ENCODE assay signal across 1 cellular context in the genomic region with DNA sequence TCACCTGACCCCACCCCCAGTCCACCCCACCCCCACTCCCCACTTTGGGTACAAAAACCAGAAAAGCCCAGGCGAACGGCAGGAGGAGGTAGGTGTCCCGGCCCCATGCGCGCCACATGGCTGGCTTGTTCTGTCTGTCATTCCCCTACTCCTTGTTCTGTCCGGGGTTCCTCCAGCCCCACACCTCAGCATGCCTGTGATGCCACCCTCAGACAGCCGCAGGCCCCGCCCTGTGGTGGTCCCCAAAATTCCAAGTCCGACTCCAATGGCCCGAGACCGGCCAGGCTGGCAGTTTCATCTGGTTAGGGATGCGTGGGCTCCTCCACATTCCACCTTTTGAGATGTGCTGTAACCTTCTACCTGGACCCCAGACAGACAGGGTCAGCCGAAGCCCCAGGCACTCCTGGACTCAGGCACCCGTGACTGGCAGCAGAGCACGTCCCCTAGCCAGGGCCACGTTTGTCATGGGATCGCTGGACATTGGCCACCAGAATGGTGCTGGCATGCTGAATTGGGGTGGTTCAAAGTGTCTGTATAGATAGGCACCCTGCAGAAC.
TF ChIP-seq lines count a peak whose summit lies in the region.

No MANE protein-coding gene starts in this region.

TF ChIP-seq in H1, 55 proteins besides CTCF, POLR2A, EP300 and RAD21:
- TF ChIP-seq SP1 (IDR thresholded peaks at IDR 0.05; ENCODE audit: low read depth, low read length): no peak
- TF ChIP-seq, protein P1, sequence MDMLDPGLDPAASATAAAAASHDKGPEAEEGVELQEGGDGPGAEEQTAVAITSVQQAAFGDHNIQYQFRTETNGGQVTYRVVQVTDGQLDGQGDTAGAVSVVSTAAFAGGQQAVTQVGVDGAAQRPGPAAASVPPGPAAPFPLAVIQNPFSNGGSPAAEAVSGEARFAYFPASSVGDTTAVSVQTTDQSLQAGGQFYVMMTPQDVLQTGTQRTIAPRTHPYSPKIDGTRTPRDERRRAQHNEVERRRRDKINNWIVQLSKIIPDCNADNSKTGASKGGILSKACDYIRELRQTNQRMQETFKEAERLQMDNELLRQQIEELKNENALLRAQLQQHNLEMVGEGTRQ (IDR thresholded peaks at IDR 0.05; ENCODE audit: low read length): no peak
- no peak for TF ChIP-seq HDAC2 (IDR thresholded peaks at IDR 0.05; ENCODE audit: borderline replicate concordance in 1 of 2, low read depth in 2 of 2, low read length in 2 of 2)
- TF ChIP-seq PHF8 (conservative IDR thresholded peaks at IDR 0.05; ENCODE audit: low read depth, low read length): no peak
- TF ChIP-seq HDAC6 (IDR thresholded peaks at IDR 0.05; ENCODE audit: low read depth, low read length): no peak
- TF ChIP-seq CREB1 (IDR thresholded peaks at IDR 0.05): no peak
- no peak for TF ChIP-seq MAFK (IDR thresholded peaks at IDR 0.05; ENCODE audit: low read depth, low read length)
